Comparison of ENCODE assay signal across 1 cellular context in genomic region chr4:17077105-17077504, GRCh38.
TF ChIP-seq lines count a peak whose summit lies in the region.

No MANE protein-coding gene starts in this region.

TF ChIP-seq in H1, 55 proteins besides CTCF, POLR2A, EP300 and RAD21:
- TF ChIP-seq EGR1 (IDR thresholded peaks at IDR 0.05; ENCODE audit: borderline replicate concordance, low read depth, low read length) (no peak), KDM5A (IDR thresholded peaks at IDR 0.05; ENCODE audit: low read length) (no peak), NRF1 (IDR thresholded peaks at IDR 0.05; ENCODE audit: low read depth, low read length) (no peak), SAP30 (IDR thresholded peaks at IDR 0.05; ENCODE audit: insufficient read depth, insufficient replicate concordance, low read length) (no peak), CEBPB (IDR thresholded peaks at IDR 0.05; ENCODE audit: low read depth, low read length) (no peak), BACH1 (IDR thresholded peaks at IDR 0.05; ENCODE audit: low read length) (no peak), BCL11A (IDR thresholded peaks at IDR 0.05; ENCODE audit: low read depth in 2 of 2, low read length in 2 of 2) (no peak), CBX5 (IDR thresholded peaks at IDR 0.05; ENCODE audit: low read depth, low read length) (no peak), SIN3A (conservative IDR thresholded peaks at IDR 0.05 in 1 of 2, IDR thresholded peaks at IDR 0.05 in 1 of 2; ENCODE audit: low read depth in 1 of 2, low read length in 2 of 2) (no peak), RBBP5 (IDR thresholded peaks at IDR 0.05; ENCODE audit: borderline replicate concordance, low read depth, low read length) (no peak), CHD1 (IDR thresholded peaks at IDR 0.05; ENCODE audit: low read depth, low read length) (no peak), JUND (IDR thresholded peaks at IDR 0.05; ENCODE audit: low read length) (no peak), TAF7 (optimal IDR thresholded peaks at IDR 0.05; ENCODE audit: borderline replicate concordance, low read depth, low read length) (no peak), NANOG (IDR thresholded peaks at IDR 0.05; ENCODE audit: insufficient read depth, low read depth, low read length, poor library complexity, severe bottlenecking) (no peak), TAF1 (IDR thresholded peaks at IDR 0.05; ENCODE audit: low read depth, low read length) (no peak), SIX5 (IDR thresholded peaks at IDR 0.05; ENCODE audit: low read depth, low read length) (no peak), SIRT6 (IDR thresholded peaks at IDR 0.05; ENCODE audit: low read length) (no peak), SP1 (IDR thresholded peaks at IDR 0.05; ENCODE audit: low read depth, low read length) (no peak), FOSL1 (IDR thresholded peaks at IDR 0.05; ENCODE audit: insufficient read depth, low read depth, low read length) (no peak)
